8 cellular contexts compared by ENCODE assay signal in the genomic region with DNA sequence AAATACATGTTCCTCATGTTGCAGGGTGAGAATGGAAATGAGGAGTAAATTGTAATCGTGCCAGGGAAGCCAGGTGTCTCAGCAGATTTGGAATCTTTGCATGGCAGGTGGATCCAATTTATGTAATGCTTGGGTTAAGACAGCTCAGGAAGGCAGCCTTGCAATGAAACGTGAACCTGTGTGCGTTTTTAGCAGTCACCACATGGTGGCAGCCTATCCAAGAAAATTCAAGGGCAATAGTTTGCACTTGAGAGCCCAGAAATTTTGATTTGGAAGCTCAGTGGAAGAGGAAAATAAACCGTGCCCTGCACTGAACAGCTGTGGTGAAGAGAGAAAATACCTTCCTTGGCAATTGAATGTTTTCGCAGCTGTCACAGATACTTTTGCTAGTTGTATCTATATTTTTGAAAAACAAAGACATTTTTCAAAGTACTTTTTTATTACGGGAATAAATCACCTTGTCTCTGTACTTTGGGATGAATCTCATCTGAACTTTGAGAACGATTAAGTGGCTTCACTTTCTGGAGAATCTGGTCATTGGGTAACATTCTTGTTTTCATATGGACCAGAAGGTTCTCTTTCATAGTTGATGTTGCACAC. TPM values are rescaled to one million over a fixed set of nuclear protein-coding genes. Genes with fewer than 3 reads are reported as not detected.
DNase-seq lines count a peak whose midpoint lies in the region; ATAC-seq and FAIRE-seq lines count a peak whose summit lies in the region.

No MANE protein-coding gene starts in this region.

- no peak overlapping the region for H3K4me3 Mint-ChIP-seq in CD8-positive, alpha-beta memory T cell
- H3K4me3 Mint-ChIP-seq in T-helper 17 cell, result no peak overlapping the region

- H3K27me3 Mint-ChIP-seq in CD8-positive, alpha-beta memory T cell, result no peaks in the 10 kb centered on the region
- no peaks in the 10 kb centered on the region for H3K27me3 Mint-ChIP-seq in T-helper 17 cell

- POLR2A ChIA-PET in CD8-positive, alpha-beta memory T cell (lab: Charles Lee), result no interaction called here

- H3K4me3 ChIP-seq in CD8-positive, alpha-beta memory T cell (ENCODE audit: low read length), result no peak overlapping the region
- H3K4me3 ChIP-seq in small intestine (ENCODE audit: low read depth in 1 of 2, low read length in 2 of 2), result no peak overlapping the region

- FAIRE-seq in small intestine (lab: Jason Lieb, UNC), result no peak

- peaks cover 6% of the 10 kb centered on the region for H3K36me3 ChIP-seq in CD8-positive, alpha-beta memory T cell (ENCODE audit: insufficient read depth, low read length)
- no peaks in the 10 kb centered on the region for H3K36me3 ChIP-seq in small intestine (ENCODE audit: control insufficient read depth in 2 of 2, insufficient read depth in 2 of 2, low read length in 2 of 2)

- no peak overlapping the region for H3K27ac ChIP-seq in CD8-positive, alpha-beta memory T cell (ENCODE audit: low read depth, low read length)
- no peak overlapping the region for H3K27ac ChIP-seq in small intestine (ENCODE audit: low read depth in 1 of 2, low read length in 1 of 2)

- H3K27me3 ChIP-seq in CD8-positive, alpha-beta memory T cell (ENCODE audit: insufficient read depth, low read length, poor library complexity, severe bottlenecking), result no peaks in the 10 kb centered on the region
- H3K27me3 ChIP-seq in small intestine (ENCODE audit: control insufficient read depth in 2 of 2, insufficient read depth in 2 of 2, low read length in 2 of 2), result no peaks in the 10 kb centered on the region

- CTCF ChIA-PET in CD8-positive, alpha-beta memory T cell (lab: Charles Lee), result interaction anchor here (0.9 to 13.5 kb wide), 16 partner anchors 7 to 514 kb away, joined by 3 to 143 read pairs (median 4); no protein-coding TSS in a partner anchor

- no peaks in the 10 kb centered on the region for H3K9me3 ChIP-seq in CD8-positive, alpha-beta memory T cell (ENCODE audit: low read length)
- H3K9me3 ChIP-seq in T-helper 17 cell (ENCODE audit: control insufficient read depth, low read length, poor library complexity, severe bottlenecking), result no peaks in the 10 kb centered on the region
- H3K9me3 ChIP-seq in small intestine (ENCODE audit: control insufficient read depth, low read depth), result no peaks in the 10 kb centered on the region

- peaks cover 0 to 11% (median 8%) of the 10 kb centered on the region in 3 donors for H3K36me3 Mint-ChIP-seq in CD8-positive, alpha-beta memory T cell
- peaks cover 8% of the 10 kb centered on the region for H3K36me3 Mint-ChIP-seq in T-helper 17 cell (ENCODE audit: low read depth)

- ATAC-seq in GM21526 (IDR thresholded peaks at IDR 0.05; ENCODE audit: low FRiP score, unreplicated experiment) (peak; percentile 49), T-helper 17 cell (peak; percentile 68), GM19328 (IDR thresholded peaks at IDR 0.05; ENCODE audit: unreplicated experiment) (no peak)

- peak overlapping the region in 1 of 8 donors; percentile 12 for H3K27ac Mint-ChIP-seq in CD8-positive, alpha-beta memory T cell
- no peak overlapping the region for H3K27ac Mint-ChIP-seq in T-helper 17 cell

- peaks cover 15 to 25% (median 17%) of the 10 kb centered on the region in 3 donors for H3K4me1 Mint-ChIP-seq in CD8-positive, alpha-beta memory T cell
- peaks cover 28% of the 10 kb centered on the region for H3K4me1 Mint-ChIP-seq in T-helper 17 cell

- 23 to 25% (median 23%) methylated on average over 7 of the region's 7 CpGs for WGBS in small intestine, 3 donors

- DNase-seq in CD8-positive, alpha-beta memory T cell, result peak; percentile 26 to 66 (median 41)
- DNase-seq in NCI-H1092 treated with DMSO at 0.1 percent for 48 hours (lab: John Stamatoyannopoulos, UW) (peak; percentile 70), T-helper 17 cell (peak; percentile 18 to 53 (median 21)), astrocyte of the hippocampus (ENCODE audit: low read depth, low spot score) (peak; percentile 89), hippocampal formation (lab: John Stamatoyannopoulos, UW) (peak; percentile 60 to 73), small intestine (peak; percentile 70)

- H3K4me1 ChIP-seq in CD8-positive, alpha-beta memory T cell (ENCODE audit: insufficient read depth, low read length), result peaks cover 15% of the 10 kb centered on the region
- no peaks in the 10 kb centered on the region for H3K4me1 ChIP-seq in small intestine (ENCODE audit: control insufficient read depth in 2 of 2, insufficient read depth in 1 of 2, low read depth in 1 of 2, low read length in 1 of 2)

- H3K9me3 Mint-ChIP-seq in CD8-positive, alpha-beta memory T cell, result no peaks in the 10 kb centered on the region

RNA-seq across cellular contexts. Expression of gene MTHFD1L, which starts 26.5 kb away (rescaled TPM):
- 100 to 1,000 TPM; 102 to 108 TPM for total RNA-seq in CD8-positive, alpha-beta memory T cell
- polyA plus RNA-seq in CD8-positive, alpha-beta memory T cell, result 5.8 TPM
- total RNA-seq in T-helper 17 cell, result 10 to 100 TPM; 14.5 to 22.1 TPM
- polyA plus RNA-seq in small intestine, result 10 to 100 TPM in 1 of 3 donors, 1 to 10 TPM in 1, under 1 TPM in 1; 0.89 to 14.2 (median 1.6) TPM

Comparison
In these comparisons a context has a peak if more than half of its experiments do, and no peak if none do; other contexts are left out.
1. DNase-seq: peak in every context shown above with its lines; median percentile 89 in astrocyte of the hippocampus; 70 in NCI-H1092 treated with DMSO at 0.1 percent for 48 hours; 70 in small intestine; 66 in hippocampal formation; 41 in CD8-positive, alpha-beta memory T cell; 21 in T-helper 17 cell.
2. RNA of gene MTHFD1L, which starts 26.5 kb away (total RNA-seq): 102 to 108 TPM in CD8-positive, alpha-beta memory T cell; 14.5 to 22.1 TPM in T-helper 17 cell; every median in the first group is over 4 times any median in the second.